In the genomic region with DNA sequence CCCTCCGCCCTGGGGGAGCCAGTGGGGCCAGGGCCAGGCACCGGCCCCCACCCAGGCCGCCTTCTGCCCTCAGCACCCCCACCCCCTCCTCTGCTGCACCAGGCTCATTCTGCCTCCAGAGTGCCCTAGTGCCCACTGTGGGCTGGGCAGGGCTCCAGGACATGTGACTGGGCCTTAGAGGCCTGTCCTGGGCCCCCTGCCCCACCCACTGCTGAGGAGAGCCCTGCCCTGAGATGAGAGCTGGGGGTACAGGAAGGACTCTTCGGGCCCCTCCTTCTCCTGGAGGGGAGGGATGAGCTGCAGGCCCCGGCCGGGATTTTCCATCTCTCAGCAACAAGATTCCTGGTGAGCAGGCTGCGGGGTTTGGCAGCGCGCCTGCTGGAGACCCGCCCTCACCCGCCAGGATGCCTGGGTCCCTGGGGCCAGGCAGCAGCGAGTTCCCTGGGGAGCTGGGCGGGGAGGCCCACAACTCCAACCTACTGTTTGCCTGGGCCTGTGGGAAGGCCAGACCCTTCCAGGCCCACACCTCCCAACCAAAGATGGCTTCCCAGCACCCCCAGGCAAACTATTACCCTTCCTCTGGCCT, we compare ENCODE assay signal across 1 cellular context.
A peak's percentile ranks its signal among the peaks of the same experiment; 100 is the strongest.
TF ChIP-seq lines count a peak whose summit lies in the region.

No MANE protein-coding gene starts in this region.

TF ChIP-seq in HepG2, 621 proteins besides CTCF, POLR2A, EP300 and RAD21 (continued from another document):
- TF ChIP-seq ZBTB4 (CRISPR knock-in tag; IDR thresholded peaks at IDR 0.05; ENCODE audit: borderline replicate concordance) (peak; percentile 66; the same call in 1 of the 2 replicates), BCL6 (CRISPR knock-in tag; IDR thresholded peaks at IDR 0.05) (peak; percentile 75)
- TF ChIP-seq, protein P1, sequence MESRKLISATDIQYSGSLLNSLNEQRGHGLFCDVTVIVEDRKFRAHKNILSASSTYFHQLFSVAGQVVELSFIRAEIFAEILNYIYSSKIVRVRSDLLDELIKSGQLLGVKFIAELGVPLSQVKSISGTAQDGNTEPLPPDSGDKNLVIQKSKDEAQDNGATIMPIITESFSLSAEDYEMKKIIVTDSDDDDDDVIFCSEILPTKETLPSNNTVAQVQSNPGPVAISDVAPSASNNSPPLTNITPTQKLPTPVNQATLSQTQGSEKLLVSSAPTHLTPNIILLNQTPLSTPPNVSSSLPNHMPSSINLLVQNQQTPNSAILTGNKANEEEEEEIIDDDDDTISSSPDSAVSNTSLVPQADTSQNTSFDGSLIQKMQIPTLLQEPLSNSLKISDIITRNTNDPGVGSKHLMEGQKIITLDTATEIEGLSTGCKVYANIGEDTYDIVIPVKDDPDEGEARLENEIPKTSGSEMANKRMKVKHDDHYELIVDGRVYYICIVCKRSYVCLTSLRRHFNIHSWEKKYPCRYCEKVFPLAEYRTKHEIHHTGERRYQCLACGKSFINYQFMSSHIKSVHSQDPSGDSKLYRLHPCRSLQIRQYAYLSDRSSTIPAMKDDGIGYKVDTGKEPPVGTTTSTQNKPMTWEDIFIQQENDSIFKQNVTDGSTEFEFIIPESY (CRISPR knock-in tag; IDR thresholded peaks at IDR 0.05) = peak; percentile 99
- TF ChIP-seq, protein P2, sequence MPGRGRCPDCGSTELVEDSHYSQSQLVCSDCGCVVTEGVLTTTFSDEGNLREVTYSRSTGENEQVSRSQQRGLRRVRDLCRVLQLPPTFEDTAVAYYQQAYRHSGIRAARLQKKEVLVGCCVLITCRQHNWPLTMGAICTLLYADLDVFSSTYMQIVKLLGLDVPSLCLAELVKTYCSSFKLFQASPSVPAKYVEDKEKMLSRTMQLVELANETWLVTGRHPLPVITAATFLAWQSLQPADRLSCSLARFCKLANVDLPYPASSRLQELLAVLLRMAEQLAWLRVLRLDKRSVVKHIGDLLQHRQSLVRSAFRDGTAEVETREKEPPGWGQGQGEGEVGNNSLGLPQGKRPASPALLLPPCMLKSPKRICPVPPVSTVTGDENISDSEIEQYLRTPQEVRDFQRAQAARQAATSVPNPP (CRISPR knock-in tag; IDR thresholded peaks at IDR 0.05) = no peak
